ENCODE assay signal across 12 cellular contexts in genomic region chr7:7185382-7185989, GRCh38. TPM values are rescaled to one million over a fixed set of nuclear protein-coding genes. Genes with fewer than 3 reads are reported as not detected.
DNase-seq lines count a peak whose midpoint lies in the region; ATAC-seq and TF ChIP-seq lines count a peak whose summit lies in the region.
"Had no signal": no experiment of that assay in that cellular context is flagged by ENCODE, and none has a peak within 500 bp of the region (broad histone marks: within the 10 kb centered on the region; RNA-seq: fewer than 3 reads in every experiment).

No MANE protein-coding gene starts in this region.

- H3K27ac Mint-ChIP-seq in activated naive CD8-positive, alpha-beta T cell treated with anti-CD3 and anti-CD28 coated beads, Interleukin-2, amount 10 ng/mL, durations not matched to agents 7 days and 5 days, result no peak overlapping the region
- no peak overlapping the region for H3K27ac Mint-ChIP-seq in activated naive CD8-positive, alpha-beta T cell treated with anti-CD3 and anti-CD28 coated beads for 36 hours
- peak overlapping the region; percentile 93 for H3K27ac Mint-ChIP-seq in WTC11
- H3K27ac Mint-ChIP-seq: activated naive CD4-positive, alpha-beta T cell treated with anti-CD3 and anti-CD28 coated beads for 36 hours had no signal

- DNase-seq in activated naive CD8-positive, alpha-beta T cell treated with anti-CD3 and anti-CD28 coated beads, Interleukin-2, amount 10 ng/mL, durations not matched to agents 7 days and 5 days, result no peak
- DNase-seq in activated naive CD8-positive, alpha-beta T cell treated with anti-CD3 and anti-CD28 coated beads for 36 hours, result no peak
- DNase-seq in WTC11 (ENCODE audit: low spot score), result no peak
- peak; percentile 34 for DNase-seq in medulla oblongata (ENCODE audit: extremely low spot score)
- no peak for DNase-seq in substantia nigra (lab: John Stamatoyannopoulos, UW)
- DNase-seq in NCI-H2196 (lab: John Stamatoyannopoulos, UW; ENCODE audit: unreplicated experiment), result no peak
- no peak for DNase-seq in NCI-H2081 treated with DMSO at 0.1 percent for 48 hours (lab: John Stamatoyannopoulos, UW)
- DNase-seq: ACHN; activated naive CD4-positive, alpha-beta T cell treated with anti-CD3 and anti-CD28 coated beads for 36 hours; DMS79; NCI-H1048 had no signal

- no peaks in the 10 kb centered on the region for H3K9me3 Mint-ChIP-seq in activated naive CD8-positive, alpha-beta T cell treated with anti-CD3 and anti-CD28 coated beads, Interleukin-2, amount 10 ng/mL, durations not matched to agents 7 days and 5 days
- no peaks in the 10 kb centered on the region for H3K9me3 Mint-ChIP-seq in activated naive CD8-positive, alpha-beta T cell treated with anti-CD3 and anti-CD28 coated beads for 36 hours
- H3K9me3 Mint-ChIP-seq in WTC11, result no peaks in the 10 kb centered on the region
- H3K9me3 Mint-ChIP-seq: activated naive CD4-positive, alpha-beta T cell treated with anti-CD3 and anti-CD28 coated beads for 36 hours had no signal

- no peak for ATAC-seq in activated naive CD8-positive, alpha-beta T cell treated with anti-CD3 and anti-CD28 coated beads, Interleukin-2, amount 10 ng/mL, durations not matched to agents 7 days and 5 days (ENCODE audit: low read depth)
- ATAC-seq in WTC11, result no peak
- no peak for ATAC-seq in GM18907 (IDR thresholded peaks at IDR 0.05; ENCODE audit: unreplicated experiment)

- H3K4me3 Mint-ChIP-seq in activated naive CD8-positive, alpha-beta T cell treated with anti-CD3 and anti-CD28 coated beads, Interleukin-2, amount 10 ng/mL, durations not matched to agents 7 days and 5 days, result peak overlapping the region; percentile 99
- H3K4me3 Mint-ChIP-seq in activated naive CD8-positive, alpha-beta T cell treated with anti-CD3 and anti-CD28 coated beads for 36 hours, result no peak overlapping the region
- peak overlapping the region; percentile 79 for H3K4me3 Mint-ChIP-seq in WTC11

- TF ChIP-seq CTCF in WTC11 (IDR thresholded peaks at IDR 0.05), result no peak

- H3K27ac ChIP-seq in substantia nigra (ENCODE audit: low read depth, low read length, poor library complexity, severe bottlenecking), result peak overlapping the region; percentile 18

- H3K4me1 Mint-ChIP-seq in activated naive CD8-positive, alpha-beta T cell treated with anti-CD3 and anti-CD28 coated beads, Interleukin-2, amount 10 ng/mL, durations not matched to agents 7 days and 5 days, result peaks cover 20% of the 10 kb centered on the region
- H3K4me1 Mint-ChIP-seq in activated naive CD8-positive, alpha-beta T cell treated with anti-CD3 and anti-CD28 coated beads for 36 hours, result peaks cover 20% of the 10 kb centered on the region
- H3K4me1 Mint-ChIP-seq in WTC11, result peaks cover 24% of the 10 kb centered on the region

- peaks cover 12% of the 10 kb centered on the region for H3K36me3 Mint-ChIP-seq in activated naive CD8-positive, alpha-beta T cell treated with anti-CD3 and anti-CD28 coated beads, Interleukin-2, amount 10 ng/mL, durations not matched to agents 7 days and 5 days
- H3K36me3 Mint-ChIP-seq in activated naive CD8-positive, alpha-beta T cell treated with anti-CD3 and anti-CD28 coated beads for 36 hours, result peaks cover 13% of the 10 kb centered on the region
- peaks cover 9% of the 10 kb centered on the region for H3K36me3 Mint-ChIP-seq in WTC11

- POLR2A ChIA-PET in activated naive CD8-positive, alpha-beta T cell treated with anti-CD3 and anti-CD28 coated beads, Interleukin-2, amount 10 ng/mL, durations not matched to agents 7 days and 5 days (lab: Charles Lee), result interaction anchor here (1.0 kb wide), 1 partner anchor 16 kb away, joined by 3 read pairs; no protein-coding TSS in a partner anchor
- POLR2A ChIA-PET in WTC11 (lab: Charles Lee), result no interaction called here

- H3K27me3 Mint-ChIP-seq in activated naive CD8-positive, alpha-beta T cell treated with anti-CD3 and anti-CD28 coated beads, Interleukin-2, amount 10 ng/mL, durations not matched to agents 7 days and 5 days, result no peaks in the 10 kb centered on the region
- H3K27me3 Mint-ChIP-seq in activated naive CD8-positive, alpha-beta T cell treated with anti-CD3 and anti-CD28 coated beads for 36 hours, result no peaks in the 10 kb centered on the region
- H3K27me3 Mint-ChIP-seq in WTC11 (ENCODE audit: low read depth), result no peaks in the 10 kb centered on the region

- CTCF ChIA-PET in WTC11 (lab: Charles Lee), result no interaction called here

TF ChIP-seq in WTC11, 78 proteins besides CTCF, POLR2A, EP300 and RAD21:
- TF ChIP-seq PRRX2 (CRISPR knock-in tag; IDR thresholded peaks at IDR 0.05), result no peak

RNA-seq across cellular contexts. Expression of gene C1GALT1, which starts 3.1 kb away (rescaled TPM):
- total RNA-seq in activated naive CD8-positive, alpha-beta T cell treated with anti-CD3 and anti-CD28 coated beads, Interleukin-2, amount 10 ng/mL, durations not matched to agents 7 days and 5 days, result 10 to 100 TPM; 48.8 to 51.4 TPM
- 10 to 100 TPM; 40.9 to 41.9 TPM for total RNA-seq in activated naive CD8-positive, alpha-beta T cell treated with anti-CD3 and anti-CD28 coated beads for 36 hours
- 106 to 114 TPM (median 107 TPM) in 3 replicates for total RNA-seq in WTC11 (2021)
